In the genomic region with DNA sequence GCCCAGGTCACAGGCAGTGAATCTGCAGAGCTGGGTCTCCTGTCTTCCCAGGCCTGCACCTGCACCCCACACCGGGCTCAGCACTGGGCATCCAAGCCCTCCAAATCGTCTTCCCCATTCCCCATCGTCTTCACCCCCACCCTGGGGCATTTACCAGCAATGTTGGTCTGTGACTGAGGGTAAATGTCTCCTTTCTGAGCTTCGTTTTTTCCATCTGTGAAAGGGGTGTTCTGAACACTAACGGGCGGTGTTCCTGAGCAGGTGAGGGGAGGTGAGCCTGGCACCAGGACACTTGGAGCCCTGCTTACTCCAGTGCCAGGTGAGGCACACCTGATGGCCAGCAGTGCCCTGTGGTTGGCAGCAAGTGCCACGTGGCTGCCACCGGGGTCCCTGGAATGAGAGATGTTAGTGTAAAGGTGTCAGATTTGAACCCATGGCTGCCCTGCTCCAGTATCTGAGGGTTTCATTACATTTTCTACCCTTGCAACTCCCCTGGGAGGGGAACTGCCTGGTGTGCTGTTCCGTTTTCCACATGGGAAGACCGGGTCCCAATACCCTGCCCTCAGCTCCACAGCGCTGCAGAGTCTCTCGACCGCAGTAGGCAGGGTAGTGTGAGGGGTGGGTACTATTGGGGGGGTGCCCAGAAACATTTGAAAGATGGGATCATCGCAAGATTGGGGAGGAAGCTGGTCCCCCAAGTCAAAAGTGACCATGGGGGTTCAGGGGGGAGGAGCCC, we compare ENCODE assay signal across 8 cellular contexts. TPM values are rescaled to one million over a fixed set of nuclear protein-coding genes. Genes with fewer than 3 reads are reported as not detected.
DNase-seq lines count a peak whose midpoint lies in the region; ATAC-seq and TF ChIP-seq lines count a peak whose summit lies in the region.

No MANE protein-coding gene starts in this region.

- no peaks in the 10 kb centered on the region for H3K27me3 ChIP-seq in PC-9 (ENCODE audit: insufficient read depth, low read depth)
- H3K27me3 ChIP-seq in A673 (replicated peaks; ENCODE audit: insufficient read depth, low read depth, low read length, poor library complexity) = peaks cover 13% of the 10 kb centered on the region

- H3F3A ChIP-seq in PC-9 (ENCODE audit: insufficient read depth, low read depth) = peaks cover 54% of the 10 kb centered on the region

- no peak for DNase-seq in CD14-positive monocyte (ENCODE audit: low spot score)
- no peak for DNase-seq in PC-9
- no peak for DNase-seq in epithelial cell of prostate (ENCODE audit: low read depth, low spot score)
- no peak for DNase-seq in osteocyte (ENCODE audit: extremely low spot score, unreplicated experiment)
- DNase-seq in A673 (ENCODE audit: low spot score) = no peak
- DNase-seq in midbrain (lab: John Stamatoyannopoulos, UW) = no peak

- CTCF ChIA-PET in PC-9 (lab: Charles Lee) = interaction anchor here (0.6 to 4.4 kb wide), 8 partner anchors 8 to 54 kb away, joined by 3 to 27 read pairs (median 8); no protein-coding TSS in a partner anchor
- CTCF ChIA-PET in A673 (lab: Charles Lee) = interaction anchor here (0.5 to 1.4 kb wide), 6 partner anchors 12 to 363 kb away, joined by 3 to 10 read pairs (median 4); no protein-coding TSS in a partner anchor

- H3K4me1 ChIP-seq in PC-9 (replicated peaks; ENCODE audit: insufficient read depth) = peaks cover 61% of the 10 kb centered on the region
- peaks cover 10% of the 10 kb centered on the region for H3K4me1 ChIP-seq in A673 (ENCODE audit: insufficient read depth, low read length, poor library complexity, severe bottlenecking)

- peak overlapping the region; percentile 83 to 84 for H3K4me3 Mint-ChIP-seq in CD14-positive monocyte
- H3K4me3 Mint-ChIP-seq in osteocyte (ENCODE audit: unreplicated experiment) = peak overlapping the region; percentile 86

- H3K4me1 Mint-ChIP-seq in CD14-positive monocyte (peaks cover 54% of the 10 kb centered on the region), osteocyte (ENCODE audit: unreplicated experiment) (peaks cover 68% of the 10 kb centered on the region)

- TF ChIP-seq CTCF in CD14-positive monocyte (IDR thresholded peaks at IDR 0.05) (peak; percentile 29), PC-9 (conservative IDR thresholded peaks at IDR 0.05) (peak; percentile 45; the same call in 1 of the 2 replicates), osteocyte (IDR thresholded peaks at IDR 0.05) (no peak), A673 (conservative IDR thresholded peaks at IDR 0.05; ENCODE audit: low read depth, low read length) (no peak)

- no peaks in the 10 kb centered on the region for H3K9me2 ChIP-seq in PC-9 (ENCODE audit: insufficient read depth)

- H3K4me3 ChIP-seq in PC-9 (peak overlapping the region; percentile 95), A673 (ENCODE audit: low read depth, low read length, poor library complexity, severe bottlenecking) (no peak overlapping the region)

- peaks cover 34% of the 10 kb centered on the region for H4K20me1 ChIP-seq in PC-9 (ENCODE audit: insufficient read depth)

- H3K9me3 Mint-ChIP-seq in CD14-positive monocyte (peaks cover 0 to 16% (median 2%) of the 10 kb centered on the region in 7 donors), osteocyte (ENCODE audit: unreplicated experiment) (no peaks in the 10 kb centered on the region)

- BruUV-seq in PC-9 (replicated peaks; lab: Mats Ljungman, UMichigan) (no TSS peak), A673 (replicated peaks; lab: Mats Ljungman, UMichigan) (no TSS peak)

- H3K79me2 ChIP-seq in PC-9 (ENCODE audit: low read depth) = peaks cover 64% of the 10 kb centered on the region

- H3K36me3 Mint-ChIP-seq in CD14-positive monocyte = peaks cover 23 to 31% of the 10 kb centered on the region in 2 donors
- H3K36me3 Mint-ChIP-seq in osteocyte (ENCODE audit: unreplicated experiment) = peaks cover 13% of the 10 kb centered on the region

- intact Hi-C loops in CD14-positive monocyte (cut with micrococcal nuclease) (loop anchor here in 1 of 2 donors (5.0 kb wide), 1 partner anchor 35 kb away; no protein-coding TSS in a partner anchor), PC-9 (cut with micrococcal nuclease; ENCODE audit: unreplicated experiment) (no loop called here), A673 (cut with micrococcal nuclease; ENCODE audit: unreplicated experiment) (loop anchor here (10.0 kb wide), 1 partner anchor 247 kb away; no protein-coding TSS in a partner anchor)

- H2AFZ ChIP-seq in PC-9 = no peak overlapping the region

- ATAC-seq in GM19467 (IDR thresholded peaks at IDR 0.05; ENCODE audit: unreplicated experiment) (no peak), GM21576 (IDR thresholded peaks at IDR 0.05; ENCODE audit: unreplicated experiment) (no peak)

- peak overlapping the region in 3 of 7 donors; percentile 30 to 85 (median 60) for H3K27ac Mint-ChIP-seq in CD14-positive monocyte
- H3K27ac Mint-ChIP-seq in osteocyte (ENCODE audit: unreplicated experiment) = peak overlapping the region; percentile 83

- H3K4me2 ChIP-seq in PC-9 = peak overlapping the region; percentile 85

- H3K27me3 Mint-ChIP-seq in CD14-positive monocyte (ENCODE audit: low read depth in 3 of 3) (peaks cover 52 to 74% (median 67%) of the 10 kb centered on the region in 3 donors), osteocyte (ENCODE audit: unreplicated experiment) (no peaks in the 10 kb centered on the region)

- POLR2A ChIA-PET in PC-9 (lab: Charles Lee; ENCODE audit: unreplicated experiment) (interaction anchor here (0.7 to 1.0 kb wide), 3 partner anchors 15 to 21 kb away, joined by 4 to 9 read pairs (median 6); no protein-coding TSS in a partner anchor), A673 (lab: Charles Lee; ENCODE audit: low non-redundant PET) (interaction anchor here (1.0 kb wide), 1 partner anchor 344 kb away, joined by 3 read pairs; a partner anchor contains a TSS)

- peak overlapping the region; percentile 82 for H3K27ac ChIP-seq in PC-9
- H3K27ac ChIP-seq in epithelial cell of prostate = peak overlapping the region; percentile 93
- H3K27ac ChIP-seq in A673 (ENCODE audit: low read depth, low read length, poor library complexity, severe bottlenecking) = no peak overlapping the region

- H3K36me3 ChIP-seq in PC-9 (ENCODE audit: low read depth) = peaks cover 6% of the 10 kb centered on the region; the same call in 1 of the 2 replicates
- H3K36me3 ChIP-seq in A673 (ENCODE audit: insufficient read depth, low read length, poor library complexity, severe bottlenecking) = no peaks in the 10 kb centered on the region

- H3K9me3 ChIP-seq in PC-9 (ENCODE audit: insufficient read depth, low read depth) (no peaks in the 10 kb centered on the region), A673 (ENCODE audit: low read depth, low read length, poor library complexity, severe bottlenecking) (no peaks in the 10 kb centered on the region)

RNA-seq across cellular contexts. Expression of a gene that starts 1.9 kb away (rescaled TPM):
- polyA plus RNA-seq in CD14-positive monocyte = 1 to 10 TPM; 5.9 to 8.5 TPM
- total RNA-seq in PC-9 (2021) (94.0 and 110 TPM in 2 replicates), osteocyte (282 and 283 TPM in 2 replicates), A673 (2021) (1.1 and 1.6 TPM in 2 replicates)

RNA-seq across cellular contexts. Expression of a gene that starts 17.7 kb away (rescaled TPM):
- 100 to 1,000 TPM; 654 to 878 TPM for polyA plus RNA-seq in CD14-positive monocyte
- total RNA-seq in PC-9 (2021) (not detected in 2 replicates), osteocyte (not detected in 2 replicates), A673 (2021) (not detected in 2 replicates)

RNA-seq across cellular contexts. Expression of a gene that starts 43.0 kb away (rescaled TPM):
- not detected for polyA plus RNA-seq in CD14-positive monocyte
- total RNA-seq in PC-9 (2021) (63.9 and 76.7 TPM in 2 replicates), osteocyte (29.2 and 31.5 TPM in 2 replicates), A673 (2021) (0.26 and 1.0 TPM in 2 replicates)

RNA-seq across cellular contexts. Expression of a gene that starts 46.4 kb away (rescaled TPM):
- 10 to 100 TPM; 19.8 to 24.8 TPM for polyA plus RNA-seq in CD14-positive monocyte
- 99.2 and 102 TPM in 2 replicates for total RNA-seq in PC-9 (2021)
- 50.0 and 56.1 TPM in 2 replicates for total RNA-seq in osteocyte
- total RNA-seq in A673 (2021) = 74.6 and 79.4 TPM in 2 replicates

Comparison
In these comparisons a context has a peak if more than half of its experiments do, and no peak if none do; other contexts are left out.
1. CTCF ChIP-seq: peak in CD14-positive monocyte (single experiment) and PC-9 (single experiment); none in osteocyte (single experiment) and A673 (single experiment).
2. RNA of a gene that starts 1.9 kb away (total RNA-seq): 282 to 283 TPM in osteocyte and 94.0 to 110 TPM in PC-9; 1.1 to 1.6 TPM in A673; every median in the first group is over 10 times any median in the second.
3. RNA of a gene that starts 43.0 kb away (total RNA-seq): 63.9 to 76.7 TPM in PC-9 and 29.2 to 31.5 TPM in osteocyte; 0.26 to 1.0 TPM in A673; every median in the first group is over 10 times any median in the second.